Comparison of ENCODE assay signal across 17 cellular contexts in the genomic region with DNA sequence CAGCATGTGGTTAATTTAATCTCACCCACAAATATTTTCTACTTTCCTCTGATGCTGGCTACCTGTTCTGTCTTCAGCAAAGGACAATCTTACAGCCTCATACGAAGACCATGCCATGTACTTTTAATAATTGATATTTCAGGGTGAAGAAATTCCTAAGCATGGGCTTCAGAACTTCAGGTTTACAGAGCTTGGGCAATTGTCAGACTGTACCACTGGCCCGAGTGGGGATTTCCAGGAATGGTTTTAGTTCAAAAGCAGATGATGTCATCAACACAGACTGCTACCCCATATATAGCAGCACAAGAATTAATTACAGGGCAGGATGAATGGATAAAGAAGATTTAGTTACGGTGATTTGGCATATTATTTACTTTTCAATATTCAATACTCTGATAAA.
DNase-seq lines count a peak whose midpoint lies in the region; ATAC-seq, FAIRE-seq and TF ChIP-seq lines count a peak whose summit lies in the region.
"Had no signal": no experiment of that assay in that cellular context is flagged by ENCODE, and none has a peak within 500 bp of the region (broad histone marks: within the 10 kb centered on the region; RNA-seq: fewer than 3 reads in every experiment).

No MANE protein-coding gene starts in this region.

- no peak overlapping the region for H3K4me3 ChIP-seq in epithelial cell of esophagus (ENCODE audit: low read length)
- H3K4me3 ChIP-seq: stomach had no signal

- FAIRE-seq in GM19239 (lab: Jason Lieb, UNC) = peak; percentile 89

- DNase-seq in ELR (ENCODE audit: low read depth) (peak; percentile 32), GM19239 (ENCODE audit: insufficient read length, low spot score) (no peak), epithelial cell of esophagus (ENCODE audit: low read depth) (peak; percentile 40), posterior vena cava (ENCODE audit: low spot score) (no peak), ureter (ENCODE audit: low spot score) (no peak), NCI-H2029 (lab: John Stamatoyannopoulos, UW) (no peak), C1 segment of cervical spinal cord (lab: John Stamatoyannopoulos, UW) (no peak)
- DNase-seq: activated CD4-positive, alpha-beta T cell treated with anti-CD3 and anti-CD28 coated beads for 4 hours; activated effector memory CD4-positive, alpha-beta T cell treated with Interleukin-2 at 50 U/mL for 16 hours; cerebellar nuclear complex; H7; KBM-7; NCI-H187 treated with DMSO at 0.1 percent for 48 hours; stimulated activated CD4-positive, alpha-beta T cell treated with anti-CD3 and anti-CD28 coated beads, Interleukin-4, amount 100 ng/mL, for 4 hours; stomach; SW 1271 had no signal

- TF ChIP-seq CTCF in epithelial cell of esophagus (IDR thresholded peaks at IDR 0.05; ENCODE audit: insufficient read depth, low read depth, low read length, missing control alignments) = no peak

- intact Hi-C loops in posterior vena cava (cut with DNase I) = no loop called here

- ATAC-seq in HG03442 (IDR thresholded peaks at IDR 0.05; ENCODE audit: unreplicated experiment) = peak; percentile 36

Comparison
In these comparisons a context has a peak if more than half of its experiments do, and no peak if none do; other contexts are left out.
1. DNase-seq: peak in ELR (single experiment) and epithelial cell of esophagus (single experiment); none in GM19239 (single experiment), posterior vena cava (single experiment), ureter (single experiment), NCI-H2029 (single experiment) and C1 segment of cervical spinal cord (0 of 14).